ENCODE assay signal across 5 cellular contexts in genomic region chr10:88663153-88663552, GRCh38. TPM values are rescaled to one million over a fixed set of nuclear protein-coding genes. Genes with fewer than 3 reads are reported as not detected.
"Had no signal": no experiment of that assay in that cellular context is flagged by ENCODE, and none has a peak within 500 bp of the region (broad histone marks: within the 10 kb centered on the region; RNA-seq: fewer than 3 reads in every experiment).

No MANE protein-coding gene starts in this region.

RNA-seq across cellular contexts. Expression of gene LIPF, which starts 1.1 kb away (rescaled TPM):
- total RNA-seq: HepG2, HT-29, HT1080, IMR-90 had no signal
- polyA plus RNA-seq: HepG2, IgD-negative memory B cell, IMR-90 had no signal

RNA-seq across cellular contexts. Expression of gene LIPK, which starts 42.9 kb away (rescaled TPM):
- total RNA-seq: HepG2, HT-29, HT1080, IMR-90 had no signal
- polyA plus RNA-seq: HepG2, IgD-negative memory B cell, IMR-90 had no signal
